ENCODE assay signal across 21 cellular contexts in genomic region chr3:11768604-11769003, GRCh38.
DNase-seq lines count a peak whose midpoint lies in the region; ATAC-seq, FAIRE-seq and TF ChIP-seq lines count a peak whose summit lies in the region.
"Had no signal": no experiment of that assay in that cellular context is flagged by ENCODE, and none has a peak within 500 bp of the region (broad histone marks: within the 10 kb centered on the region; RNA-seq: fewer than 3 reads in every experiment).

No MANE protein-coding gene starts in this region.

- FAIRE-seq in GM12891 (lab: Jason Lieb, UNC), result no peak
- FAIRE-seq: A549 had no signal

- H3K27ac Mint-ChIP-seq in activated naive CD8-positive, alpha-beta T cell treated with anti-CD3 and anti-CD28 coated beads, Interleukin-2, amount 10 ng/mL, durations not matched to agents 7 days and 5 days, result peak overlapping the region; percentile 3
- H3K27ac Mint-ChIP-seq in activated naive CD8-positive, alpha-beta T cell treated with anti-CD3 and anti-CD28 coated beads, Interleukin-2, amount 50 U/mL, for 24 hours, result no peak overlapping the region
- H3K27ac Mint-ChIP-seq in memory B cell (peak overlapping the region; percentile 54), progenitor cell of endocrine pancreas (peak overlapping the region; percentile 30)
- H3K27ac Mint-ChIP-seq in stimulated activated naive B cell treated with anti-CD40 and anti-IgM and Interleukin-4, amounts not matched to agents 10 μg/mL and 1 μg/mL and 100 μg/mL, for 72 hours, result no peak overlapping the region

- no peak for DNase-seq in activated naive CD8-positive, alpha-beta T cell treated with anti-CD3 and anti-CD28 coated beads, Interleukin-2, amount 10 ng/mL, durations not matched to agents 7 days and 5 days
- DNase-seq in activated naive CD8-positive, alpha-beta T cell treated with anti-CD3 and anti-CD28 coated beads, Interleukin-2, amount 50 U/mL, for 24 hours, result no peak
- DNase-seq in SK-N-DZ (ENCODE audit: low spot score), result peak; percentile 45
- DNase-seq in memory B cell (ENCODE audit: low spot score in 2 of 2), result no peak
- DNase-seq in progenitor cell of endocrine pancreas (ENCODE audit: low spot score, unreplicated experiment), result no peak
- no peak for DNase-seq in stimulated activated naive B cell treated with anti-CD40 and anti-IgM and Interleukin-4, amounts not matched to agents 10 μg/mL and 1 μg/mL and 100 μg/mL, for 72 hours
- no peak for DNase-seq in GM12891 (ENCODE audit: insufficient read length, low spot score)
- DNase-seq: BE2C; CD4-positive, CD25-positive, alpha-beta regulatory T cell; COR-L47; DMS 273 treated with DMSO at 0.1 percent for 48 hours; DMS79 treated with DMSO at 0.1 percent for 48 hours; NCI-H1105; NCI-H1694; NCI-H2081 treated with DMSO at 0.1 percent for 48 hours; NCI-H446; NCI-H526; PC-3; SHP77 had no signal

- H3K4me1 Mint-ChIP-seq in activated naive CD8-positive, alpha-beta T cell treated with anti-CD3 and anti-CD28 coated beads, Interleukin-2, amount 10 ng/mL, durations not matched to agents 7 days and 5 days, result peaks cover 24% of the 10 kb centered on the region
- peaks cover 29% of the 10 kb centered on the region for H3K4me1 Mint-ChIP-seq in activated naive CD8-positive, alpha-beta T cell treated with anti-CD3 and anti-CD28 coated beads, Interleukin-2, amount 50 U/mL, for 24 hours
- H3K4me1 Mint-ChIP-seq in memory B cell (peaks cover 7% of the 10 kb centered on the region), progenitor cell of endocrine pancreas (ENCODE audit: low read depth) (peaks cover 19% of the 10 kb centered on the region)
- peaks cover 12 to 16% of the 10 kb centered on the region in 2 donors for H3K4me1 Mint-ChIP-seq in stimulated activated naive B cell treated with anti-CD40 and anti-IgM and Interleukin-4, amounts not matched to agents 10 μg/mL and 1 μg/mL and 100 μg/mL, for 72 hours

- peaks cover 2% of the 10 kb centered on the region for H3K27me3 Mint-ChIP-seq in activated naive CD8-positive, alpha-beta T cell treated with anti-CD3 and anti-CD28 coated beads, Interleukin-2, amount 10 ng/mL, durations not matched to agents 7 days and 5 days
- H3K27me3 Mint-ChIP-seq in activated naive CD8-positive, alpha-beta T cell treated with anti-CD3 and anti-CD28 coated beads, Interleukin-2, amount 50 U/mL, for 24 hours, result no peaks in the 10 kb centered on the region
- H3K27me3 Mint-ChIP-seq in memory B cell, result no peaks in the 10 kb centered on the region
- H3K27me3 Mint-ChIP-seq in progenitor cell of endocrine pancreas, result peaks cover 3% of the 10 kb centered on the region
- peaks cover 0 to 5% of the 10 kb centered on the region in 2 donors for H3K27me3 Mint-ChIP-seq in stimulated activated naive B cell treated with anti-CD40 and anti-IgM and Interleukin-4, amounts not matched to agents 10 μg/mL and 1 μg/mL and 100 μg/mL, for 72 hours

- ATAC-seq in activated naive CD8-positive, alpha-beta T cell treated with anti-CD3 and anti-CD28 coated beads, Interleukin-2, amount 10 ng/mL, durations not matched to agents 7 days and 5 days (ENCODE audit: low read depth), result no peak
- no peak for ATAC-seq in activated naive CD8-positive, alpha-beta T cell treated with anti-CD3 and anti-CD28 coated beads, Interleukin-2, amount 50 U/mL, for 24 hours
- ATAC-seq in memory B cell (ENCODE audit: low read depth), result no peak
- ATAC-seq in HG02798 (IDR thresholded peaks at IDR 0.05; ENCODE audit: poor library complexity, unreplicated experiment), result no peak
- no peak for ATAC-seq in stimulated activated naive B cell treated with anti-CD40 and anti-IgM and Interleukin-4, amounts not matched to agents 10 μg/mL and 1 μg/mL and 100 μg/mL, for 72 hours (replicated peaks)
- ATAC-seq: A549, PC-3 had no signal

- peaks cover 4% of the 10 kb centered on the region for H3K36me3 Mint-ChIP-seq in activated naive CD8-positive, alpha-beta T cell treated with anti-CD3 and anti-CD28 coated beads, Interleukin-2, amount 10 ng/mL, durations not matched to agents 7 days and 5 days
- no peaks in the 10 kb centered on the region for H3K36me3 Mint-ChIP-seq in activated naive CD8-positive, alpha-beta T cell treated with anti-CD3 and anti-CD28 coated beads, Interleukin-2, amount 50 U/mL, for 24 hours (ENCODE audit: low read depth)
- H3K36me3 Mint-ChIP-seq in memory B cell, result peaks cover 1% of the 10 kb centered on the region
- H3K36me3 Mint-ChIP-seq in progenitor cell of endocrine pancreas (ENCODE audit: insufficient read depth), result no peaks in the 10 kb centered on the region
- peaks cover 9 to 22% of the 10 kb centered on the region in 2 donors for H3K36me3 Mint-ChIP-seq in stimulated activated naive B cell treated with anti-CD40 and anti-IgM and Interleukin-4, amounts not matched to agents 10 μg/mL and 1 μg/mL and 100 μg/mL, for 72 hours
- H3K36me3 Mint-ChIP-seq: CD4-positive, CD25-positive, alpha-beta regulatory T cell had no signal

- no peak overlapping the region for H3K4me3 Mint-ChIP-seq in activated naive CD8-positive, alpha-beta T cell treated with anti-CD3 and anti-CD28 coated beads, Interleukin-2, amount 10 ng/mL, durations not matched to agents 7 days and 5 days
- H3K4me3 Mint-ChIP-seq in activated naive CD8-positive, alpha-beta T cell treated with anti-CD3 and anti-CD28 coated beads, Interleukin-2, amount 50 U/mL, for 24 hours, result no peak overlapping the region
- H3K4me3 Mint-ChIP-seq in memory B cell, result no peak overlapping the region
- H3K4me3 Mint-ChIP-seq in progenitor cell of endocrine pancreas (ENCODE audit: low read depth), result no peak overlapping the region
- H3K4me3 Mint-ChIP-seq in stimulated activated naive B cell treated with anti-CD40 and anti-IgM and Interleukin-4, amounts not matched to agents 10 μg/mL and 1 μg/mL and 100 μg/mL, for 72 hours, result no peak overlapping the region
- H3K4me3 Mint-ChIP-seq: CD4-positive, CD25-positive, alpha-beta regulatory T cell had no signal

- TF ChIP-seq POLR2A in GM12891 (IDR thresholded peaks at IDR 0.05; ENCODE audit: low read depth, low read length), result no peak

- POLR2A ChIA-PET in activated naive CD8-positive, alpha-beta T cell treated with anti-CD3 and anti-CD28 coated beads, Interleukin-2, amount 10 ng/mL, durations not matched to agents 7 days and 5 days (lab: Charles Lee), result no interaction called here

- TF ChIP-seq CTCF in progenitor cell of endocrine pancreas (IDR thresholded peaks at IDR 0.05; ENCODE audit: unreplicated experiment), result no peak

- H3K9me3 Mint-ChIP-seq in activated naive CD8-positive, alpha-beta T cell treated with anti-CD3 and anti-CD28 coated beads, Interleukin-2, amount 10 ng/mL, durations not matched to agents 7 days and 5 days, result peaks cover 3% of the 10 kb centered on the region
- H3K9me3 Mint-ChIP-seq in activated naive CD8-positive, alpha-beta T cell treated with anti-CD3 and anti-CD28 coated beads, Interleukin-2, amount 50 U/mL, for 24 hours, result no peaks in the 10 kb centered on the region
- H3K9me3 Mint-ChIP-seq in memory B cell (no peaks in the 10 kb centered on the region), progenitor cell of endocrine pancreas (ENCODE audit: low read depth) (peaks cover 3% of the 10 kb centered on the region)
- peaks cover 2 to 6% of the 10 kb centered on the region in 2 donors for H3K9me3 Mint-ChIP-seq in stimulated activated naive B cell treated with anti-CD40 and anti-IgM and Interleukin-4, amounts not matched to agents 10 μg/mL and 1 μg/mL and 100 μg/mL, for 72 hours
- H3K9me3 Mint-ChIP-seq: CD4-positive, CD25-positive, alpha-beta regulatory T cell had no signal

TF ChIP-seq in GM12891, 5 proteins besides CTCF, POLR2A, EP300 and RAD21:
- TF ChIP-seq POLR2AphosphoS5 (IDR thresholded peaks at IDR 0.05; ENCODE audit: low read depth, low read length) (no peak), SPI1 (IDR thresholded peaks at IDR 0.05; ENCODE audit: low read depth, low read length) (no peak), PAX5 (IDR thresholded peaks at IDR 0.05; ENCODE audit: insufficient read depth, low read length, severe bottlenecking) (no peak), TAF1 (IDR thresholded peaks at IDR 0.05; ENCODE audit: low read depth, low read length) (no peak), POU2F2 (IDR thresholded peaks at IDR 0.05; ENCODE audit: low read depth, low read length) (no peak)

Comparison
In these comparisons a context has a peak if more than half of its experiments do, and no peak if none do; other contexts are left out.
1. H3K27ac Mint-ChIP-seq: peak in activated naive CD8-positive, alpha-beta T cell treated with anti-CD3 and anti-CD28 coated beads, Interleukin-2, amount 10 ng/mL, durations not matched to agents 7 days and 5 days (single experiment), memory B cell (single experiment) and progenitor cell of endocrine pancreas (single experiment); none in activated naive CD8-positive, alpha-beta T cell treated with anti-CD3 and anti-CD28 coated beads, Interleukin-2, amount 50 U/mL, for 24 hours (single experiment) and stimulated activated naive B cell treated with anti-CD40 and anti-IgM and Interleukin-4, amounts not matched to agents 10 μg/mL and 1 μg/mL and 100 μg/mL, for 72 hours (single experiment).